8 cellular contexts compared by ENCODE assay signal in the genomic region with DNA sequence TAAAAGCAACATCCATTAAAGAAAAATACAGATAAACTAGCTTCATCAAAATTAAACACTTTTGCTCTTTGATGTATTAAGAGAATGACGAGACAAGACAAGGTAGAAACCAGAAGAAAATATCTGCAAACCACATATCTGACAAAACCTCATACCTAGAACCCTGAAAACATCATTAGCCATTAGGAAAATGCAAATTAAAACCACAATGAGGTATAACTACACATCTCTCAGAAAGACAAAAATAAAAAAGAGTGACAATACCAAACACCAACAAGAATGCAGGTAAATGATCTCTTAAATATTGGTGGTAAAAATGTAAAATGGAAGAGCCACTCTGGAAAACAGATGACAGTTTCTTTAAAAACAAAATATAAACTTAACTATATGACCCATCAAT. TPM values are rescaled to one million over a fixed set of nuclear protein-coding genes. Genes with fewer than 3 reads are reported as not detected.
DNase-seq lines count a peak whose midpoint lies in the region; ATAC-seq lines count a peak whose summit lies in the region.
"Not testable (repeated sequence)": the region's sequence is repeated elsewhere in the genome, so short reads cannot be mapped to it uniquely, and the experiment has no call there.

No MANE protein-coding gene starts in this region.

- ATAC-seq in CD4-positive, CD25-positive, alpha-beta regulatory T cell (ENCODE audit: low read depth in 2 of 2) = peak; percentile 37 to 40
- ATAC-seq in GM18867 (IDR thresholded peaks at IDR 0.05; ENCODE audit: unreplicated experiment) = peak; percentile 88
- peak; percentile 74 for ATAC-seq in GM19452 (IDR thresholded peaks at IDR 0.05; ENCODE audit: unreplicated experiment)
- ATAC-seq in GM21619 (IDR thresholded peaks at IDR 0.05; ENCODE audit: unreplicated experiment) = peak; percentile 87
- peak; percentile 57 for ATAC-seq in HG02840 (IDR thresholded peaks at IDR 0.05; ENCODE audit: low FRiP score, unreplicated experiment)
- ATAC-seq in HG03135 (IDR thresholded peaks at IDR 0.05; ENCODE audit: unreplicated experiment) = peak; percentile 75
- peak; percentile 65 for ATAC-seq in HG03469 (IDR thresholded peaks at IDR 0.05; ENCODE audit: unreplicated experiment)
- ATAC-seq in activated CD4-positive, CD25-positive, alpha-beta regulatory T cell treated with anti-CD3 and anti-CD28 coated beads, Interleukin-2, amount 50 U/mL, for 24 hours = peak; percentile 60 to 71

- not testable (repeated sequence) for H3K36me3 ChIP-seq in CD4-positive, CD25-positive, alpha-beta regulatory T cell (ENCODE audit: control insufficient read depth, insufficient read depth, low read length)

- H3K36me3 Mint-ChIP-seq in CD4-positive, CD25-positive, alpha-beta regulatory T cell = peaks cover 39% of the 10 kb centered on the region

- H3K4me1 Mint-ChIP-seq in CD4-positive, CD25-positive, alpha-beta regulatory T cell = peaks cover 0 to 12% (median 9%) of the 10 kb centered on the region in 4 donors

- H3K4me3 ChIP-seq in CD4-positive, CD25-positive, alpha-beta regulatory T cell (ENCODE audit: low read depth, low read length) = not testable (repeated sequence)

- not testable (repeated sequence) for H3K9me3 Mint-ChIP-seq in CD4-positive, CD25-positive, alpha-beta regulatory T cell

- H3K27me3 ChIP-seq in CD4-positive, CD25-positive, alpha-beta regulatory T cell (ENCODE audit: control insufficient read depth, insufficient read depth, low read length) = not testable (repeated sequence)

- H3K27ac Mint-ChIP-seq in CD4-positive, CD25-positive, alpha-beta regulatory T cell = peak overlapping the region in 1 of 3 donors; percentile 35

- H3K27me3 Mint-ChIP-seq in CD4-positive, CD25-positive, alpha-beta regulatory T cell = not testable (repeated sequence)

- H3K4me3 Mint-ChIP-seq in CD4-positive, CD25-positive, alpha-beta regulatory T cell = not testable (repeated sequence)

- H3K4me1 ChIP-seq in CD4-positive, CD25-positive, alpha-beta regulatory T cell (ENCODE audit: control insufficient read depth, insufficient read depth, low read length, poor library complexity, severe bottlenecking) = not testable (repeated sequence)

- DNase-seq in CD4-positive, CD25-positive, alpha-beta regulatory T cell = peak in 1 of 3 donors; percentile 13

- not testable (repeated sequence) for H3K27ac ChIP-seq in CD4-positive, CD25-positive, alpha-beta regulatory T cell (ENCODE audit: insufficient read depth, low read length, poor library complexity, severe bottlenecking)

- not testable (repeated sequence) for H3K9me3 ChIP-seq in CD4-positive, CD25-positive, alpha-beta regulatory T cell (ENCODE audit: control insufficient read depth in 2 of 2, low read length in 2 of 2)

RNA-seq across cellular contexts. Expression of a gene that starts 53.5 kb away (rescaled TPM):
- total RNA-seq in CD4-positive, CD25-positive, alpha-beta regulatory T cell = 49.9 TPM
- polyA plus RNA-seq in CD4-positive, CD25-positive, alpha-beta regulatory T cell = 10 to 100 TPM; 22.4 to 24.7 (median 23.8) TPM
